In genomic region chr3:191922570-191922969, GRCh38 we compare ENCODE assay signal across 1 cellular context.
TF ChIP-seq lines count a peak whose summit lies in the region.

No MANE protein-coding gene starts in this region.

TF ChIP-seq in GM23338, 12 proteins besides CTCF, POLR2A, EP300 and RAD21 (continued from another document):
- no peak for TF ChIP-seq ZNF462 (CRISPR knock-in tag; IDR thresholded peaks at IDR 0.05)
- no peak for TF ChIP-seq ZNF114 (CRISPR knock-in tag; IDR thresholded peaks at IDR 0.05)
- no peak for TF ChIP-seq EZH2 (IDR thresholded peaks at IDR 0.05; ENCODE audit: low read depth, unreplicated experiment)
